ENCODE assay signal across 21 cellular contexts in genomic region chrX:71955530-71956120, GRCh38.
"Had no signal": no experiment of that assay in that cellular context is flagged by ENCODE, and none has a peak within 500 bp of the region (broad histone marks: within the 10 kb centered on the region; RNA-seq: fewer than 3 reads in every experiment).

No MANE protein-coding gene starts in this region.

- H3K9me3 Mint-ChIP-seq: natural killer cell treated with Interleukin-12 subunit alpha and Interleukin-12 subunit beta and Interleukin-15 and Interleukin-18, amount 100 ng/mL, for 72 hours; stimulated activated effector memory CD8-positive, alpha-beta T cell treated with anti-CD3 and anti-CD28 coated beads, Interleukin-12 subunit alpha, Interleukin-12 subunit beta, amount 100 ng/mL, for 72 hours had no signal

- H3K27me3 ChIP-seq: esophagus muscularis mucosa, gastroesophageal sphincter, hepatocyte, ovary, right atrium auricular region, suprapubic skin, thyroid gland, upper lobe of left lung, uterus had no signal

- H3K36me3 ChIP-seq: esophagus muscularis mucosa, gastroesophageal sphincter, ovary, right atrium auricular region, suprapubic skin, thyroid gland, upper lobe of left lung, uterus had no signal

- H3K36me3 Mint-ChIP-seq: natural killer cell treated with Interleukin-12 subunit alpha and Interleukin-12 subunit beta and Interleukin-15 and Interleukin-18, amount 100 ng/mL, for 72 hours; stimulated activated effector memory CD8-positive, alpha-beta T cell treated with anti-CD3 and anti-CD28 coated beads, Interleukin-12 subunit alpha, Interleukin-12 subunit beta, amount 100 ng/mL, for 72 hours had no signal

- H3K27ac Mint-ChIP-seq: natural killer cell treated with Interleukin-12 subunit alpha and Interleukin-12 subunit beta and Interleukin-15 and Interleukin-18, amount 100 ng/mL, for 72 hours; stimulated activated effector memory CD8-positive, alpha-beta T cell treated with anti-CD3 and anti-CD28 coated beads, Interleukin-12 subunit alpha, Interleukin-12 subunit beta, amount 100 ng/mL, for 72 hours had no signal

- H3K4me2 ChIP-seq: hepatocyte had no signal

- H3K4me1 ChIP-seq: right atrium auricular region, suprapubic skin, upper lobe of left lung, uterus had no signal

- H3K4me3 Mint-ChIP-seq: natural killer cell treated with Interleukin-12 subunit alpha and Interleukin-12 subunit beta and Interleukin-15 and Interleukin-18, amount 100 ng/mL, for 72 hours; stimulated activated effector memory CD8-positive, alpha-beta T cell treated with anti-CD3 and anti-CD28 coated beads, Interleukin-12 subunit alpha, Interleukin-12 subunit beta, amount 100 ng/mL, for 72 hours had no signal

- H3K9me3 ChIP-seq: gastroesophageal sphincter, ovary, suprapubic skin, thyroid gland, upper lobe of left lung, uterus had no signal

- H3K4me3 ChIP-seq: esophagus muscularis mucosa, gastroesophageal sphincter, hepatocyte, ovary, right atrium auricular region, suprapubic skin, thyroid gland, upper lobe of left lung, uterus had no signal

- H3K79me2 ChIP-seq: hepatocyte had no signal

- H3K27ac ChIP-seq: epithelial cell of prostate, esophagus muscularis mucosa, gastroesophageal sphincter, hepatocyte, ovary, right atrium auricular region, suprapubic skin, thyroid gland, upper lobe of left lung, uterus had no signal

- H2AFZ ChIP-seq: hepatocyte had no signal

- ATAC-seq: gastroesophageal sphincter; left colon; natural killer cell treated with Interleukin-12 subunit alpha and Interleukin-12 subunit beta and Interleukin-15 and Interleukin-18, amount 100 ng/mL, for 72 hours; stimulated activated effector memory CD8-positive, alpha-beta T cell treated with anti-CD3 and anti-CD28 coated beads, Interleukin-12 subunit alpha, Interleukin-12 subunit beta, amount 100 ng/mL, for 72 hours; stimulated activated naive CD8-positive, alpha-beta T cell treated with anti-CD3 and anti-CD28 coated beads, Interleukin-15, Interleukin-2, amounts not matched to agents 100 U/mL and 50 U/mL, for 24 hours had no signal

- DNase-seq: effector memory CD4-positive, alpha-beta T cell; foreskin fibroblast; kidney; left colon; mammary epithelial cell; midbrain; ovary; stimulated activated CD4-positive, alpha-beta T cell treated with anti-CD3 and anti-CD28 coated beads, Interleukin-4, amount 100 ng/mL, for 1 hour; stimulated activated CD8-positive, alpha-beta memory T cell treated with anti-CD3 and anti-CD28 coated beads, Interleukin-4, amount 100 ng/mL, for 48 hours; stimulated activated naive CD8-positive, alpha-beta T cell treated with anti-CD3 and anti-CD28 coated beads, Interleukin-15, Interleukin-2, amounts not matched to agents 100 U/mL and 50 U/mL, for 24 hours; thyroid gland; upper lobe of left lung; uterus had no signal

- H3K4me1 Mint-ChIP-seq: stimulated activated effector memory CD8-positive, alpha-beta T cell treated with anti-CD3 and anti-CD28 coated beads, Interleukin-12 subunit alpha, Interleukin-12 subunit beta, amount 100 ng/mL, for 72 hours had no signal
